Comparison of ENCODE assay signal across 25 cellular contexts in genomic region chr7:153772966-153773365, GRCh38.
"Had no signal": no experiment of that assay in that cellular context is flagged by ENCODE, and none has a peak within 500 bp of the region (broad histone marks: within the 10 kb centered on the region; RNA-seq: fewer than 3 reads in every experiment).

No MANE protein-coding gene starts in this region.

- H3K9me3 ChIP-seq: left ventricle myocardium inferior, ovary, right atrium auricular region, right lobe of liver, tibial nerve, vagina had no signal

- H3K4me1 ChIP-seq: left ventricle myocardium inferior, neural progenitor cell, right atrium auricular region, right lobe of liver, tibial nerve, vagina had no signal

- H3K27me3 Mint-ChIP-seq: naive B cell; progenitor cell of endocrine pancreas; stimulated activated memory B cell treated with anti-CD40 and anti-IgM and Interleukin-4, amounts not matched to agents 10 μg/mL and 1 μg/mL and 100 μg/mL, for 72 hours; stimulated activated naive CD8-positive, alpha-beta T cell treated with anti-CD3 and anti-CD28 coated beads, Interleukin-15, amount 100 ng/mL, for 72 hours; type B pancreatic cell had no signal

- ATAC-seq: natural killer cell; right lobe of liver; stimulated activated memory B cell treated with anti-CD40 and anti-IgM and Interleukin-4, amounts not matched to agents 10 μg/mL and 1 μg/mL and 100 μg/mL, for 72 hours; stimulated activated naive CD8-positive, alpha-beta T cell treated with anti-CD3 and anti-CD28 coated beads, Interleukin-15, amount 100 ng/mL, for 72 hours had no signal

- H3K9ac ChIP-seq: neural progenitor cell had no signal

- H3K27ac Mint-ChIP-seq: mesothelial cell of epicardium; naive B cell; natural killer cell; nephron progenitor cell; neural progenitor cell; progenitor cell of endocrine pancreas; stimulated activated memory B cell treated with anti-CD40 and anti-IgM and Interleukin-4, amounts not matched to agents 10 μg/mL and 1 μg/mL and 100 μg/mL, for 72 hours; stimulated activated naive CD8-positive, alpha-beta T cell treated with anti-CD3 and anti-CD28 coated beads, Interleukin-15, amount 100 ng/mL, for 72 hours; type B pancreatic cell had no signal

- H3K4me1 Mint-ChIP-seq: mesothelial cell of epicardium; naive B cell; natural killer cell; nephron progenitor cell; neural progenitor cell; stimulated activated memory B cell treated with anti-CD40 and anti-IgM and Interleukin-4, amounts not matched to agents 10 μg/mL and 1 μg/mL and 100 μg/mL, for 72 hours; stimulated activated naive CD8-positive, alpha-beta T cell treated with anti-CD3 and anti-CD28 coated beads, Interleukin-15, amount 100 ng/mL, for 72 hours had no signal

- H2AFZ ChIP-seq: neural progenitor cell had no signal

- H3K27ac ChIP-seq: left ventricle myocardium inferior, neural progenitor cell, ovary, right atrium auricular region, right lobe of liver, tibial nerve, vagina had no signal

- H3K4me3 ChIP-seq: left ventricle myocardium inferior, lung, neural progenitor cell, ovary, right atrium auricular region, right lobe of liver, smooth muscle cell, tibial nerve, vagina had no signal

- H3K27me3 ChIP-seq: neural progenitor cell, ovary, right atrium auricular region, right lobe of liver, tibial nerve, vagina had no signal

- H3K4me3 Mint-ChIP-seq: mesothelial cell of epicardium; naive B cell; natural killer cell; nephron progenitor cell; neural progenitor cell; stimulated activated memory B cell treated with anti-CD40 and anti-IgM and Interleukin-4, amounts not matched to agents 10 μg/mL and 1 μg/mL and 100 μg/mL, for 72 hours; stimulated activated naive CD8-positive, alpha-beta T cell treated with anti-CD3 and anti-CD28 coated beads, Interleukin-15, amount 100 ng/mL, for 72 hours; type B pancreatic cell had no signal

- DNase-seq: hippocampal formation; left ventricle myocardium inferior; mesendoderm; naive B cell; natural killer cell; nephron progenitor cell; ovary; right lobe of liver; stimulated activated CD4-positive, alpha-beta T cell treated with anti-CD3 and anti-CD28 coated beads, Interleukin-1b, Interleukin-23, amount 100 ng/mL, for 48 hours; stimulated activated CD4-positive, alpha-beta T cell treated with anti-CD3 and anti-CD28 coated beads, Interleukin-2, amount 100 ng/mL, for 48 hours; stimulated activated CD4-positive, alpha-beta T cell treated with anti-CD3 and anti-CD28 coated beads, Interleukin-4, amount 100 ng/mL, for 4 hours; stimulated activated CD8-positive, alpha-beta memory T cell treated with anti-CD3 and anti-CD28 coated beads, Interleukin-4, amount 100 ng/mL, for 48 hours; stimulated activated naive CD4-positive, alpha-beta T cell treated with Interleukin-2 at 50 U/mL for 16 hours; stimulated activated naive CD8-positive, alpha-beta T cell treated with anti-CD3 and anti-CD28 coated beads, Interleukin-15, amount 100 ng/mL, for 72 hours; substantia nigra had no signal

- H3K36me3 ChIP-seq: left ventricle myocardium inferior, neural progenitor cell, ovary, right atrium auricular region, right lobe of liver, tibial nerve, vagina had no signal

- H3K4me2 ChIP-seq: neural progenitor cell, smooth muscle cell had no signal

- H3K36me3 Mint-ChIP-seq: mesothelial cell of epicardium; naive B cell; neural progenitor cell; stimulated activated memory B cell treated with anti-CD40 and anti-IgM and Interleukin-4, amounts not matched to agents 10 μg/mL and 1 μg/mL and 100 μg/mL, for 72 hours; type B pancreatic cell had no signal
